In genomic region chr17:61239953-61240352, GRCh38 we compare ENCODE assay signal across 20 cellular contexts.
"Had no signal": no experiment of that assay in that cellular context is flagged by ENCODE, and none has a peak within 500 bp of the region (broad histone marks: within the 10 kb centered on the region; RNA-seq: fewer than 3 reads in every experiment).

No MANE protein-coding gene starts in this region.

- H3K9me3 Mint-ChIP-seq: activated CD4-positive, alpha-beta T cell treated with anti-CD3 and anti-CD28 coated beads, Interleukin-2, amount 10 ng/mL, durations not matched to agents 7 days and 5 days; naive thymus-derived CD8-positive, alpha-beta T cell had no signal

- H3K27me3 Mint-ChIP-seq: activated CD4-positive, alpha-beta T cell treated with anti-CD3 and anti-CD28 coated beads, Interleukin-2, amount 10 ng/mL, durations not matched to agents 7 days and 5 days; naive thymus-derived CD8-positive, alpha-beta T cell had no signal

- H3K36me3 ChIP-seq: ascending aorta, brain microvascular endothelial cell, neutrophil, ovary, prostate gland, spleen, thyroid gland, upper lobe of right lung had no signal

- H3K4me1 ChIP-seq: foreskin keratinocyte, spleen had no signal

- ATAC-seq: foreskin keratinocyte; naive thymus-derived CD8-positive, alpha-beta T cell; upper lobe of right lung had no signal

- H3K27me3 ChIP-seq: ascending aorta, brain microvascular endothelial cell, foreskin keratinocyte, neutrophil, ovary, spleen, thyroid gland, upper lobe of right lung had no signal

- H3K4me3 ChIP-seq: ascending aorta, lung, ovary, prostate gland, spleen, thyroid gland, upper lobe of right lung had no signal

- H3K27ac ChIP-seq: brain microvascular endothelial cell, foreskin keratinocyte, neutrophil, ovary, prostate gland, spleen, upper lobe of right lung had no signal

- H3K27ac Mint-ChIP-seq: activated CD4-positive, alpha-beta T cell treated with anti-CD3 and anti-CD28 coated beads, Interleukin-2, amount 10 ng/mL, durations not matched to agents 7 days and 5 days had no signal

- H3K9me3 ChIP-seq: ascending aorta, neutrophil, ovary, prostate gland, thyroid gland, upper lobe of right lung had no signal

- H3K4me3 Mint-ChIP-seq: activated CD4-positive, alpha-beta T cell treated with anti-CD3 and anti-CD28 coated beads, Interleukin-2, amount 10 ng/mL, durations not matched to agents 7 days and 5 days; naive thymus-derived CD8-positive, alpha-beta T cell had no signal

- DNase-seq: activated CD4-positive, alpha-beta T cell treated with anti-CD3 and anti-CD28 coated beads, Interleukin-2, amount 10 ng/mL, durations not matched to agents 7 days and 5 days; activated CD8-positive, alpha-beta memory T cell treated with anti-CD3 and anti-CD28 coated beads, Interleukin-2, amount 50 U/mL, for 48 hours; activated naive CD4-positive, alpha-beta T cell treated with Interleukin-2 at 50 U/mL for 16 hours; brain microvascular endothelial cell; central memory CD4-positive, alpha-beta T cell; dermis blood vessel endothelial cell; effector memory CD4-positive, alpha-beta T cell; foreskin keratinocyte; naive thymus-derived CD8-positive, alpha-beta T cell; ovary; spleen; stimulated activated CD4-positive, alpha-beta T cell treated with anti-CD3 and anti-CD28 coated beads, Interleukin-4, amount 100 ng/mL, for 1 hour; stimulated activated naive CD4-positive, alpha-beta T cell; substantia nigra; thyroid gland; upper lobe of right lung had no signal
